ENCODE assay signal across 23 cellular contexts in the genomic region with DNA sequence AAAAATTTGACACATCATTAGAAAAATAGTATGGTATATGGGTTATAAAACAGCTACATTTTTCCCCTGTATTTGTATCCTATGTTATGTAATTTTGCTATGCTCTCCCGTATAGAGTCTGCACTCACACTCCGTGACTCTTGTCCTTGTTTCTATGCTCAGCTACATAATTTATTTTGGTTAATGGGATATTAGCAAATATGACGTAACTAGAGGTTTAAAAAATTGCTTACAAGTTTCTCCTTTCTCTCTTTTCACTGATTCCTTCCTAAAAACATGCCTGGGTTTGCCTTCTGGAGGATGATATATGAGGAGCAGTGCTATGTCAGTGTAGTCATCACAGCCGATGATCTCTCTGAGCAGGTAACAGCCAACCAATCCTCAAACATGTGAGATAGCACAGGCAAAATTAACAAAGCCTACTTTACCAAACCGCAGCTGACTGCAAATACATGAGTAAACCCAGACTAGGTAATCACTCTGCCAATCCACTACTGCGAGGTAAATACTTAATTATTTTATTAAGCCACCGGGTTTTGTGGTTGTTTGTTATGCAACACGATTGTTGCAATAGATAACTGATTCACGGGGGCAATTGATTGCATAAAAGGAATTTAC.
"Had no signal": no experiment of that assay in that cellular context is flagged by ENCODE, and none has a peak within 500 bp of the region (broad histone marks: within the 10 kb centered on the region; RNA-seq: fewer than 3 reads in every experiment).

No MANE protein-coding gene starts in this region.

- DNase-seq: activated CD4-positive, alpha-beta memory T cell treated with anti-CD3 and anti-CD28 coated beads for 36 hours; activated CD4-positive, alpha-beta T cell treated with anti-CD3 and anti-CD28 coated beads for 4 hours; activated effector memory CD4-positive, alpha-beta T cell treated with Interleukin-2 at 50 U/mL for 16 hours; activated naive CD4-positive, alpha-beta T cell treated with anti-CD3 and anti-CD28 coated beads for 36 hours; activated naive CD8-positive, alpha-beta T cell treated with anti-CD3 and anti-CD28 coated beads, Interleukin-2, amount 10 ng/mL, durations not matched to agents 7 days and 5 days; activated T-cell treated with anti-CD3 and anti-CD28 coated beads, Interleukin-2, amount 50 U/mL, for 48 hours; amniotic stem cell; caudate nucleus; dermis blood vessel endothelial cell; effector CD8-positive, alpha-beta T cell; heart right ventricle; kidney glomerular epithelial cell; small intestine; stimulated activated CD4-positive, alpha-beta T cell treated with anti-CD3 and anti-CD28 coated beads, Interleukin-15, amount 100 ng/mL, for 24 hours; stomach; T-helper 1 cell; T-helper 9 cell had no signal

- H3K36me3 ChIP-seq: heart right ventricle, stomach, suprapubic skin, tibial nerve had no signal

- H3K4me3 Mint-ChIP-seq: activated CD4-positive, alpha-beta memory T cell treated with anti-CD3 and anti-CD28 coated beads for 36 hours; activated naive CD4-positive, alpha-beta T cell treated with anti-CD3 and anti-CD28 coated beads for 36 hours; activated naive CD8-positive, alpha-beta T cell treated with anti-CD3 and anti-CD28 coated beads, Interleukin-2, amount 10 ng/mL, durations not matched to agents 7 days and 5 days; memory B cell; nephron; stimulated activated memory B cell treated with anti-CD40 and anti-IgM and Interleukin-4, amounts not matched to agents 10 μg/mL and 1 μg/mL and 100 μg/mL, for 72 hours had no signal

- H3K27ac ChIP-seq: heart right ventricle, stomach, suprapubic skin, tibial nerve had no signal

- H3K27me3 Mint-ChIP-seq: activated CD4-positive, alpha-beta memory T cell treated with anti-CD3 and anti-CD28 coated beads for 36 hours; activated naive CD8-positive, alpha-beta T cell treated with anti-CD3 and anti-CD28 coated beads, Interleukin-2, amount 10 ng/mL, durations not matched to agents 7 days and 5 days; memory B cell; stimulated activated memory B cell treated with anti-CD40 and anti-IgM and Interleukin-4, amounts not matched to agents 10 μg/mL and 1 μg/mL and 100 μg/mL, for 72 hours had no signal

- H3K4me3 ChIP-seq: heart right ventricle, stomach, suprapubic skin, tibial nerve had no signal

- H3K4me1 ChIP-seq: heart right ventricle, stomach, suprapubic skin, tibial nerve had no signal

- H3K4me1 Mint-ChIP-seq: activated naive CD8-positive, alpha-beta T cell treated with anti-CD3 and anti-CD28 coated beads, Interleukin-2, amount 10 ng/mL, durations not matched to agents 7 days and 5 days; memory B cell; nephron; stimulated activated memory B cell treated with anti-CD40 and anti-IgM and Interleukin-4, amounts not matched to agents 10 μg/mL and 1 μg/mL and 100 μg/mL, for 72 hours had no signal

- ATAC-seq: heart right ventricle; sciatic nerve; stimulated activated memory B cell treated with anti-CD40 and anti-IgM and Interleukin-4, amounts not matched to agents 10 μg/mL and 1 μg/mL and 100 μg/mL, for 72 hours had no signal

- H3K27ac Mint-ChIP-seq: activated CD4-positive, alpha-beta memory T cell treated with anti-CD3 and anti-CD28 coated beads for 36 hours; activated naive CD4-positive, alpha-beta T cell treated with anti-CD3 and anti-CD28 coated beads for 36 hours; activated naive CD8-positive, alpha-beta T cell treated with anti-CD3 and anti-CD28 coated beads, Interleukin-2, amount 10 ng/mL, durations not matched to agents 7 days and 5 days; memory B cell; nephron; stimulated activated memory B cell treated with anti-CD40 and anti-IgM and Interleukin-4, amounts not matched to agents 10 μg/mL and 1 μg/mL and 100 μg/mL, for 72 hours had no signal

- H3K27me3 ChIP-seq: heart right ventricle, stomach, suprapubic skin, tibial nerve had no signal

- H3K36me3 Mint-ChIP-seq: activated CD4-positive, alpha-beta memory T cell treated with anti-CD3 and anti-CD28 coated beads for 36 hours; activated naive CD8-positive, alpha-beta T cell treated with anti-CD3 and anti-CD28 coated beads, Interleukin-2, amount 10 ng/mL, durations not matched to agents 7 days and 5 days; memory B cell; stimulated activated memory B cell treated with anti-CD40 and anti-IgM and Interleukin-4, amounts not matched to agents 10 μg/mL and 1 μg/mL and 100 μg/mL, for 72 hours had no signal

- H3K9me3 ChIP-seq: suprapubic skin had no signal
